13 cellular contexts compared by ENCODE assay signal in the genomic region with DNA sequence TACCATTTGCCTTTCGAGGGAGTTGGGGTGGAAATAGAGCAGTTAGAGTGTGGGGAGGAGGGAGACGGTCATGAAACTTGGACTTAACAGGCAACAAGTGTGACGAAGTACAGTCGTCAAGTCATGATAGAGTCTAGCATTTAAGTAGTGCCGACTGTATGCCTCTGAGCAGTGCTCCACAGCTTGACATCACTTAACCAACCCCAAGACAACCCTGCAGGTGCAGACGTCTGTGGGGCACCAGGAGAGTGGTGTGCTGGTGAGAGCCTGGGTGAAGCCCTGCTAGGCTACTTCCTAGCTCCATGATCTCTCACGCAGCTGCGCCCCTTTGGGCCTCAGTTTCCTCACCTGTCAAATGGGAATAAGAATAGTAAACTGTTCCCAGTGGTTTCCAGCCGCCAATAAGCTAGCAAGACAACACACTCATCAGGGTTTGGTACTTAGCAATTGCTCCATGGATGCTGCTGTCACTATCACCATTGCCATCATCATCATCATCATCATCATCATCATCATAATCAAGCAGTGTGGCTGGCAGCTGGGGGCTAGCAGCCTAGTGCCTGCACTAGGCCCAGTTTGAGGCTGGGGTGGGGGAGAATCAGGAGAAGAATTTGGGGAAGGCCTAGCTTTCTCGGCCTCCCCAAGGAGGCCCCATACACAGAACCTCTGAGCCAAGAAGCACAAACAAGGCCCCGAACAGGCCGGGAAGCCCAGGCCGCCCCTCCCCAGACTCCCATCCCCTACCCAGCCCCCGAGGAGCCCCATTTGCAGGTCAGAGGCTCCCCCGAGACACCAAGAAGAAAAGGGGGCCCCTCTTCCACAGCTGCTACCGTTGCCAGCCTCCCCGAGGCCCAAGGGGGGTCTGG.
"Had no signal": no experiment of that assay in that cellular context is flagged by ENCODE, and none has a peak within 500 bp of the region (broad histone marks: within the 10 kb centered on the region; RNA-seq: fewer than 3 reads in every experiment).

No MANE protein-coding gene starts in this region.

- H3K27ac ChIP-seq: colonic mucosa, thyroid gland, vagina had no signal

- H3K4me1 Mint-ChIP-seq: memory B cell; naive thymus-derived CD8-positive, alpha-beta T cell had no signal

- H3K4me3 ChIP-seq: colonic mucosa, sigmoid colon, thyroid gland, vagina had no signal

- H3K9me3 ChIP-seq: colonic mucosa, sigmoid colon, thyroid gland, vagina had no signal

- H3K9me3 Mint-ChIP-seq: activated naive CD4-positive, alpha-beta T cell treated with anti-CD3 and anti-CD28 coated beads for 36 hours; activated T-helper 2 cell treated with anti-CD3 and anti-CD28 coated beads, Interferon-gamma antibody, Interleukin-2, Interleukin-4, amounts not matched to agents 10 μg/mL and 5 μg/mL and 100 μg/mL, durations not matched to agents 14 hours and 24 hours and 36 hours; memory B cell; naive thymus-derived CD8-positive, alpha-beta T cell had no signal

- H3K27ac Mint-ChIP-seq: activated naive CD4-positive, alpha-beta T cell treated with anti-CD3 and anti-CD28 coated beads for 36 hours; activated T-helper 2 cell treated with anti-CD3 and anti-CD28 coated beads, Interferon-gamma antibody, Interleukin-2, Interleukin-4, amounts not matched to agents 10 μg/mL and 5 μg/mL and 100 μg/mL, durations not matched to agents 14 hours and 24 hours and 36 hours; memory B cell had no signal

- H3K27me3 ChIP-seq: colonic mucosa, sigmoid colon, thyroid gland, vagina had no signal

- H3K36me3 ChIP-seq: colonic mucosa, sigmoid colon, thyroid gland, vagina had no signal

- ATAC-seq: esophagus mucosa; left ventricle myocardium superior; naive thymus-derived CD8-positive, alpha-beta T cell had no signal

- H3K4me1 ChIP-seq: colonic mucosa had no signal

- DNase-seq: activated CD4-positive, alpha-beta T cell treated with anti-CD3 and anti-CD28 coated beads, Interleukin-2, amount 50 U/mL, for 1 hour; activated naive CD4-positive, alpha-beta T cell treated with anti-CD3 and anti-CD28 coated beads for 36 hours; colonic mucosa; glutamatergic neuron; left ventricle myocardium superior; naive thymus-derived CD8-positive, alpha-beta T cell; sigmoid colon; stimulated activated CD4-positive, alpha-beta T cell treated with anti-CD3 and anti-CD28 coated beads, Interleukin-2, amount 100 ng/mL, for 24 hours; thyroid gland had no signal

- H3K36me3 Mint-ChIP-seq: memory B cell; naive thymus-derived CD8-positive, alpha-beta T cell had no signal

- H3K4me3 Mint-ChIP-seq: activated naive CD4-positive, alpha-beta T cell treated with anti-CD3 and anti-CD28 coated beads for 36 hours; memory B cell; naive thymus-derived CD8-positive, alpha-beta T cell had no signal
